8 cellular contexts compared by ENCODE assay signal in genomic region chr1:185439727-185440415, GRCh38.
DNase-seq lines count a peak whose midpoint lies in the region; ATAC-seq and TF ChIP-seq lines count a peak whose summit lies in the region.

No MANE protein-coding gene starts in this region.

- H3K27ac ChIP-seq in uterus, result no peak overlapping the region

- TF ChIP-seq POLR2A in uterus (IDR thresholded peaks at IDR 0.05), result no peak

- peaks cover 20% of the 10 kb centered on the region for H3K4me1 Mint-ChIP-seq in T-helper 2 cell treated with Interferon-gamma antibody and Interleukin-4, amounts not matched to agents 5 μg/mL and 100 μg/mL, for 36 hours (ENCODE audit: low read depth)

- no peaks in the 10 kb centered on the region for H3K27me3 Mint-ChIP-seq in T-helper 2 cell treated with Interferon-gamma antibody and Interleukin-4, amounts not matched to agents 5 μg/mL and 100 μg/mL, for 36 hours (ENCODE audit: low read depth)

- H3K27ac Mint-ChIP-seq in T-helper 2 cell treated with Interferon-gamma antibody and Interleukin-4, amounts not matched to agents 5 μg/mL and 100 μg/mL, for 36 hours, result no peak overlapping the region

- H3K4me3 ChIP-seq in uterus, result no peak overlapping the region

- no peaks in the 10 kb centered on the region for H3K9me3 Mint-ChIP-seq in T-helper 2 cell treated with Interferon-gamma antibody and Interleukin-4, amounts not matched to agents 5 μg/mL and 100 μg/mL, for 36 hours

- no peak overlapping the region for H3K4me3 Mint-ChIP-seq in T-helper 2 cell treated with Interferon-gamma antibody and Interleukin-4, amounts not matched to agents 5 μg/mL and 100 μg/mL, for 36 hours

- no peaks in the 10 kb centered on the region for H3K36me3 ChIP-seq in uterus

- H3K36me3 Mint-ChIP-seq in T-helper 2 cell treated with Interferon-gamma antibody and Interleukin-4, amounts not matched to agents 5 μg/mL and 100 μg/mL, for 36 hours (ENCODE audit: low read depth), result peaks cover 1% of the 10 kb centered on the region

- no peaks in the 10 kb centered on the region for H3K4me1 ChIP-seq in uterus

- DNase-seq in AG20443 (ENCODE audit: low spot score) (peak; percentile 68), glomerular visceral epithelial cell (ENCODE audit: extremely low spot score) (peak; percentile 78), uterus (no peak), iPS-NIHi11 (ENCODE audit: low spot score) (no peak), cerebellar nuclear complex (lab: John Stamatoyannopoulos, UW) (no peak)
- peak; percentile 55 for DNase-seq in T-helper 2 cell treated with Interferon-gamma antibody and Interleukin-4, amounts not matched to agents 5 μg/mL and 100 μg/mL, for 36 hours (ENCODE audit: low spot score)

- intact Hi-C loops in uterus (cut with DNase I; ENCODE audit: low total_unique reads), result no loop called here

- no peaks in the 10 kb centered on the region for H3K27me3 ChIP-seq in uterus

- H3K9me3 ChIP-seq in uterus, result no peaks in the 10 kb centered on the region

- ATAC-seq in GM18868 (IDR thresholded peaks at IDR 0.05; ENCODE audit: unreplicated experiment), result peak; percentile 83
- peak; percentile 92 for ATAC-seq in HG03025 (IDR thresholded peaks at IDR 0.05; ENCODE audit: low FRiP score, unreplicated experiment)

- TF ChIP-seq CTCF in uterus (IDR thresholded peaks at IDR 0.05), result no peak

Comparison
In these comparisons a context has a peak if more than half of its experiments do, and no peak if none do; other contexts are left out.
1. DNase-seq: peak in AG20443 (single experiment), T-helper 2 cell treated with Interferon-gamma antibody and Interleukin-4, amounts not matched to agents 5 μg/mL and 100 μg/mL, for 36 hours (single experiment) and glomerular visceral epithelial cell (single experiment); none in uterus (0 of 2), iPS-NIHi11 (single experiment) and cerebellar nuclear complex (0 of 2).